Comparison of ENCODE assay signal across 8 cellular contexts in the genomic region with DNA sequence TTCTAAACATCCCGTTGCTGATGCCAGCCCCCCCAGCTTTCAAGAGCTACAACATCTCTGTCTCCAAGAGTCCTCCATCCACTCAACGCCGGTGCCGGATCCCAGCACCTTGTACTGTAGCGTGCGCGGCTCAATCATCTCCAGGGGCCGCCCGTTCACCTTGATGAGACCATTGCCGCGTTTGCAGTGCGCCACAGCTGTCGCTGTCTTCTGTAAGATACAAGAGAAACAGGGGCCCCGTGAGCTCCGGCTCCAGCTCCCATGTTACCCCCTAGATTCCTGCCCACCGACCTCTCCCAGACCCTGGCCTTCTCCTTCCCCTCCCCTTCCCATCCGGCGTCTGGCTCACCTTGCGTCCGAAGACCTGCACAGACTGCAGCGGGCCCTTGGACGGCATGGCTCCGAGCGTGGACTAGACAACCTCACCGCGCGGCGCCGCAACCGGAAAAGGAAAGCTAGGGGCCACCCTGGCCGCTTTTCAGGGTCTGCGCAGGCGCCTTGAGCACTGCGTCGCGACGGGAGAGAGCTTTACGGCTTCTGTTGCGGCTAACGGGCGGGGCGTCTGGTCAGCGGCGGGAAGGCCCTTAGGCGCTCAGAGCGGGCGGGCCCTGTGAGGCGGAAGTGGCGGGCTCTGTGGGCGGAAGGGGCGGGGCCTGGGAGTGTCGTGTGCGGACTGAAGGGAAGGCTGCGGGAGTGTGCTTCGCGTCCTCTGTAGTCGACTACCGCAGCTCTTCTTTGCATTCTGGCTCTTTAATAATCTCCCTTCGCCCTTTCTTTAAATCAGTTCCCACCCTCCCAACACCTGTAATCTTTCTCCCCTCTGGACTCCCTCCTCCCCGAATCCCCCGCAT. TPM values are rescaled to one million over a fixed set of nuclear protein-coding genes. Genes with fewer than 3 reads are reported as not detected.
DNase-seq lines count a peak whose midpoint lies in the region; ATAC-seq and TF ChIP-seq lines count a peak whose summit lies in the region.

A gene (minus strand): TSS at position 451 of the 851 bp plus-strand sequence. CDS start 54 bp downstream, at position 397.

- no peak for TF ChIP-seq CTCF in GM06990 (IDR thresholded peaks at IDR 0.05; ENCODE audit: insufficient read depth, low read length, poor library complexity, severe bottlenecking)
- no peak for TF ChIP-seq CTCF in suprapubic skin (IDR thresholded peaks at IDR 0.05)

- H3K36me3 ChIP-seq in GM06990 (ENCODE audit: control insufficient read depth, insufficient read depth, low read length) (peaks cover 27% of the 10 kb centered on the region), suprapubic skin (peaks cover 32% of the 10 kb centered on the region)

- DNase-seq in GM06990 (ENCODE audit: extremely low read depth, insufficient read length): peak; percentile 98
- peak; percentile 94 for DNase-seq in NCI-H1092 treated with DMSO at 0.1 percent for 48 hours (lab: John Stamatoyannopoulos, UW)
- peak; percentile 100 for DNase-seq in activated naive CD4-positive, alpha-beta T cell treated with anti-CD3 and anti-CD28 coated beads, Interleukin-2, amount 50 U/mL, for 16 hours
- DNase-seq in germinal center (ENCODE audit: low spot score): peak; percentile 92
- peak; percentile 98 for DNase-seq in occipital lobe (lab: John Stamatoyannopoulos, UW)
- peak; percentile 99 for DNase-seq in suprapubic skin (ENCODE audit: low spot score in 2 of 2)

- H3K4me3 ChIP-seq in GM06990 (replicated peaks; ENCODE audit: low read depth, low read length): peak within 1 kb of the TSS; percentile 74
- peak within 1 kb of the TSS; percentile 89 for H3K4me3 ChIP-seq in suprapubic skin

- H3K27me3 ChIP-seq in GM06990 (replicated peaks; ENCODE audit: control insufficient read depth, insufficient read depth, low read length) (no peaks in the 10 kb centered on the region), suprapubic skin (no peaks in the 10 kb centered on the region)

- ATAC-seq in HG02588 (IDR thresholded peaks at IDR 0.05; ENCODE audit: unreplicated experiment) (peak; percentile 79), SK-N-SH treated with all-trans-retinoic acid at 6 μM for 48 hours (peak; percentile 91)

- peak within 1 kb of the TSS; percentile 89 for H3K27ac ChIP-seq in suprapubic skin

- TF ChIP-seq EP300 in suprapubic skin (IDR thresholded peaks at IDR 0.05): no peak

- no peaks in the 10 kb centered on the region for H3K9me3 ChIP-seq in suprapubic skin

- TF ChIP-seq POLR2A in suprapubic skin (IDR thresholded peaks at IDR 0.05): peak; percentile 84 to 93

- H3K4me1 ChIP-seq in suprapubic skin: peaks cover 39% of the 10 kb centered on the region

- WGBS in suprapubic skin: 0% methylated on average over 31 of the region's 61 CpGs

TF ChIP-seq in SK-N-SH treated with all-trans-retinoic acid at 6 μM for 48 hours, 23 proteins besides CTCF, POLR2A, EP300 and RAD21:
- 0 out of 2 replicates have a peak, but pooled peaks have one; percentile 8 for TF ChIP-seq ZFP30 (CRISPR knock-in tag; IDR thresholded peaks at IDR 0.05)
- TF ChIP-seq ZC3H10 (CRISPR knock-in tag; IDR thresholded peaks at IDR 0.05): no peak
- TF ChIP-seq CSDC2 (CRISPR knock-in tag; IDR thresholded peaks at IDR 0.05): no peak
- TF ChIP-seq, protein P1, sequence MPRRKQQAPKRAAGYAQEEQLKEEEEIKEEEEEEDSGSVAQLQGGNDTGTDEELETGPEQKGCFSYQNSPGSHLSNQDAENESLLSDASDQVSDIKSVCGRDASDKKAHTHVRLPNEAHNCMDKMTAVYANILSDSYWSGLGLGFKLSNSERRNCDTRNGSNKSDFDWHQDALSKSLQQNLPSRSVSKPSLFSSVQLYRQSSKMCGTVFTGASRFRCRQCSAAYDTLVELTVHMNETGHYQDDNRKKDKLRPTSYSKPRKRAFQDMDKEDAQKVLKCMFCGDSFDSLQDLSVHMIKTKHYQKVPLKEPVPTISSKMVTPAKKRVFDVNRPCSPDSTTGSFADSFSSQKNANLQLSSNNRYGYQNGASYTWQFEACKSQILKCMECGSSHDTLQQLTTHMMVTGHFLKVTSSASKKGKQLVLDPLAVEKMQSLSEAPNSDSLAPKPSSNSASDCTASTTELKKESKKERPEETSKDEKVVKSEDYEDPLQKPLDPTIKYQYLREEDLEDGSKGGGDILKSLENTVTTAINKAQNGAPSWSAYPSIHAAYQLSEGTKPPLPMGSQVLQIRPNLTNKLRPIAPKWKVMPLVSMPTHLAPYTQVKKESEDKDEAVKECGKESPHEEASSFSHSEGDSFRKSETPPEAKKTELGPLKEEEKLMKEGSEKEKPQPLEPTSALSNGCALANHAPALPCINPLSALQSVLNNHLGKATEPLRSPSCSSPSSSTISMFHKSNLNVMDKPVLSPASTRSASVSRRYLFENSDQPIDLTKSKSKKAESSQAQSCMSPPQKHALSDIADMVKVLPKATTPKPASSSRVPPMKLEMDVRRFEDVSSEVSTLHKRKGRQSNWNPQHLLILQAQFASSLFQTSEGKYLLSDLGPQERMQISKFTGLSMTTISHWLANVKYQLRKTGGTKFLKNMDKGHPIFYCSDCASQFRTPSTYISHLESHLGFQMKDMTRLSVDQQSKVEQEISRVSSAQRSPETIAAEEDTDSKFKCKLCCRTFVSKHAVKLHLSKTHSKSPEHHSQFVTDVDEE (CRISPR knock-in tag; IDR thresholded peaks at IDR 0.05): no peak
- TF ChIP-seq GLIS3 (CRISPR knock-in tag; IDR thresholded peaks at IDR 0.05): no peak
- no peak for TF ChIP-seq ESRRG (CRISPR knock-in tag; IDR thresholded peaks at IDR 0.05)
- TF ChIP-seq TOX (CRISPR knock-in tag; IDR thresholded peaks at IDR 0.05; ENCODE audit: borderline replicate concordance): no peak

RNA-seq across cellular contexts. Expression of the gene that starts here (rescaled TPM):
- total RNA-seq in occipital lobe: 77.0 TPM
- 1,000 to 10,000 TPM; 1,096 to 2,035 (median 1,787) TPM for total RNA-seq in suprapubic skin

Comparison
In these comparisons a context has a peak if more than half of its experiments do, and no peak if none do; other contexts are left out.
1. Peak in every context shown above with its lines: DNase-seq, ATAC-seq, H3K4me3 ChIP-seq and H3K27ac ChIP-seq.
2. RNA of the gene that starts here (total RNA-seq): 1,096 to 2,035 TPM in suprapubic skin; 77.0 TPM in occipital lobe (single experiment); every median in the first group is over 10 times any median in the second.